Comparison of ENCODE assay signal across 31 cellular contexts in the genomic region with DNA sequence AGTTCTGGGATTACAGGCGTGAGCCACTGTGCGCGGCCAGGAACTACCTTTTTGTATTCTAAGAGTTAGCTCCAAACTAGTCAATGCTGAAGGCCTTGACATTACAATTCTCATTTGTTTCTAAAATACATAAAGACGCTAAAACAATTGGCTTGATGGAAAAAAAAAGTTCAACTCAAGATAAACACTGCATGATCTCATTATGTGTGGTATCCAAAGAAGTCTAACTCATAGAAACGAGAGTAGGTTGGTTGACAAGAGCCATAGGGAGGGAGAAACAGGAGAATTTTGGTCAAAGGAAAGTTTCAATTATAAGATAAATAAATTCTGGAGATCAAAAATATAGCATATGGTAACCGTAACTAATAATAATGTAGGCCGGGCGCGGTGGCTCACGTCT. TPM values are rescaled to one million over a fixed set of nuclear protein-coding genes. Genes with fewer than 3 reads are reported as not detected.
DNase-seq lines count a peak whose midpoint lies in the region; ATAC-seq and TF ChIP-seq lines count a peak whose summit lies in the region.
"Had no signal": no experiment of that assay in that cellular context is flagged by ENCODE, and none has a peak within 500 bp of the region (broad histone marks: within the 10 kb centered on the region; RNA-seq: fewer than 3 reads in every experiment).

No MANE protein-coding gene starts in this region.

- H3K4me3 ChIP-seq in IMR-90 (ENCODE audit: insufficient read depth, low read depth, low read length): no peak overlapping the region
- H3K4me3 ChIP-seq: A549; BLaER1; BLaER1 treated with 17β-estradiol and CSF1 and Interleukin-3, amounts not matched to agents 10 nM and 100 nM had no signal

- H3K4me1 ChIP-seq in IMR-90 (ENCODE audit: control insufficient read depth, insufficient read depth, low read length): no peaks in the 10 kb centered on the region
- H3K4me1 ChIP-seq: BE2C; BLaER1; BLaER1 treated with 17β-estradiol and CSF1 and Interleukin-3, amounts not matched to agents 10 nM and 100 nM had no signal

- no peak overlapping the region for H4K5ac ChIP-seq in IMR-90 (ENCODE audit: low read depth, low read length)

- DNase-seq in IMR-90: peak; percentile 52
- peak; percentile 24 for DNase-seq in fibroblast of peridontal ligament (ENCODE audit: extremely low read depth)
- peak; percentile 43 for DNase-seq in mesenteric fat pad (ENCODE audit: low spot score)
- no peak for DNase-seq in foreskin melanocyte
- no peak for DNase-seq in NCI-H146 (lab: John Stamatoyannopoulos, UW)
- DNase-seq: 8988T; ACHN; AML-193; BE2C; C1 segment of cervical spinal cord; Caco-2; Calu3; CD4-positive, alpha-beta memory T cell; CD4-positive, alpha-beta T cell; CD4-positive, CD25-positive, alpha-beta regulatory T cell; CD8-positive, alpha-beta memory T cell; CD8-positive, alpha-beta T cell; COR-L47; DMS 273 treated with DMSO at 0.1 percent for 48 hours; DMS153; DMS53; DMS79; DMS79 treated with DMSO at 0.1 percent for 48 hours; DND-41; EL had no signal

- intact Hi-C loops in IMR-90 (cut with micrococcal nuclease): no loop called here

- dilution Hi-C loops in IMR-90 (cut with HindIII; ENCODE audit: low sequenced_read_pairs, unreplicated experiment): no loop called here

- CTCF ChIA-PET in IMR-90 (lab: Yijun Ruan, JAX): no interaction called here

- ATAC-seq in IMR-90 (ENCODE audit: low read depth) (peak; percentile 62; the same call in 1 of the 2 replicates), GM21528 (IDR thresholded peaks at IDR 0.05; ENCODE audit: low FRiP score, unreplicated experiment) (no peak)
- ATAC-seq: A549; CD8-positive, alpha-beta T cell had no signal

- no peaks in the 10 kb centered on the region for H3K36me3 ChIP-seq in IMR-90 (ENCODE audit: control insufficient read depth, insufficient read depth, low read length)
- H3K36me3 ChIP-seq: BE2C; BLaER1; BLaER1 treated with 17β-estradiol and CSF1 and Interleukin-3, amounts not matched to agents 10 nM and 100 nM had no signal

- no peak overlapping the region for H3K27ac ChIP-seq in IMR-90 (ENCODE audit: insufficient read depth, low read length)
- H3K27ac ChIP-seq: 22Rv1; A549; BLaER1; BLaER1 treated with 17β-estradiol and CSF1 and Interleukin-3, amounts not matched to agents 10 nM and 100 nM; C4-2B had no signal

- no peak overlapping the region for H3K23ac ChIP-seq in IMR-90 (ENCODE audit: low read depth, low read length)

- H3K14ac ChIP-seq in IMR-90 (replicated peaks; ENCODE audit: low read depth, low read length): no peak overlapping the region

- H3K9ac ChIP-seq in IMR-90 (ENCODE audit: low read depth, low read length): no peak overlapping the region
- H3K9ac ChIP-seq: BLaER1; BLaER1 treated with 17β-estradiol and CSF1 and Interleukin-3, amounts not matched to agents 10 nM and 100 nM had no signal

- H2BK20ac ChIP-seq in IMR-90 (ENCODE audit: low read depth, low read length): no peak overlapping the region

- POLR2A ChIA-PET in IMR-90 (lab: Charles Lee; ENCODE audit: unreplicated experiment): no interaction called here

- no peak overlapping the region for H2AK5ac ChIP-seq in IMR-90 (ENCODE audit: low read depth, low read length)

- H2AFZ ChIP-seq in IMR-90 (replicated peaks; ENCODE audit: low read length, poor library complexity): no peak overlapping the region

- H3K27me3 ChIP-seq in IMR-90 (ENCODE audit: control insufficient read depth, insufficient read depth, low read length): no peaks in the 10 kb centered on the region
- H3K27me3 ChIP-seq: BE2C; BLaER1; BLaER1 treated with 17β-estradiol and CSF1 and Interleukin-3, amounts not matched to agents 10 nM and 100 nM had no signal

- no peak overlapping the region for H2BK120ac ChIP-seq in IMR-90 (ENCODE audit: low read depth, low read length)

- no peak overlapping the region for H3K4me2 ChIP-seq in IMR-90 (ENCODE audit: low read depth, low read length)
- H3K4me2 ChIP-seq: A549; BLaER1; BLaER1 treated with 17β-estradiol and CSF1 and Interleukin-3, amounts not matched to agents 10 nM and 100 nM had no signal

- BruUV-seq in IMR-90 (replicated peaks; lab: Mats Ljungman, UMichigan): no TSS peak

- no peak for TF ChIP-seq CTCF in IMR-90 (conservative IDR thresholded peaks at IDR 0.05; ENCODE audit: low read depth, low read length)

- no peak for TF ChIP-seq POLR2A in IMR-90 (IDR thresholded peaks at IDR 0.05; ENCODE audit: low read depth, low read length)

- H3K9me1 ChIP-seq in IMR-90 (ENCODE audit: insufficient read depth, low read length): no peaks in the 10 kb centered on the region

- no peak overlapping the region for H2AK9ac ChIP-seq in IMR-90 (replicated peaks; ENCODE audit: low read depth, low read length, poor library complexity)

- no peak overlapping the region for H2BK5ac ChIP-seq in IMR-90 (ENCODE audit: low read depth, low read length, poor library complexity, severe bottlenecking)

- H3K9me3 ChIP-seq in IMR-90 (ENCODE audit: control insufficient read depth, insufficient read depth, low read length): no peaks in the 10 kb centered on the region
- H3K9me3 ChIP-seq: A549, BE2C, Caco-2 had no signal

- no peak overlapping the region for H4K91ac ChIP-seq in IMR-90 (ENCODE audit: insufficient read depth, low read depth, low read length)

- WGBS in IMR-90 (ENCODE audit: extremely low coverage in 2 of 2, insufficient read length in 1 of 2), 2 experiments: no CpG with 5 or more reads among the region's 10 CpGs

- H3K56ac ChIP-seq in IMR-90 (ENCODE audit: extremely low read depth, insufficient read depth, low read length): no peak overlapping the region

- TF ChIP-seq RAD21 in IMR-90 (IDR thresholded peaks at IDR 0.05; ENCODE audit: low read length): no peak

- H4K8ac ChIP-seq in IMR-90 (ENCODE audit: low read depth in 2 of 2, low read length in 2 of 2): no peak overlapping the region

- no peak overlapping the region for H3K18ac ChIP-seq in IMR-90 (ENCODE audit: low read depth, low read length)

- in situ Hi-C loops in IMR-90 (cut with MboI; ENCODE audit: low sequenced_read_pairs): no loop called here

- H3K4ac ChIP-seq in IMR-90 (ENCODE audit: low read depth, low read length): no peak overlapping the region

- no peaks in the 10 kb centered on the region for H4K20me1 ChIP-seq in IMR-90 (ENCODE audit: insufficient read depth, low read length)
- H4K20me1 ChIP-seq: BLaER1; BLaER1 treated with 17β-estradiol and CSF1 and Interleukin-3, amounts not matched to agents 10 nM and 100 nM had no signal

- no peak overlapping the region for H2BK15ac ChIP-seq in IMR-90 (ENCODE audit: low read depth, low read length)

- no peaks in the 10 kb centered on the region for H3K79me1 ChIP-seq in IMR-90 (ENCODE audit: low read depth in 1 of 2, low read length in 2 of 2)

TF ChIP-seq in IMR-90, 13 proteins besides CTCF, POLR2A, EP300 and RAD21:
- TF ChIP-seq CEBPB (IDR thresholded peaks at IDR 0.05; ENCODE audit: low read depth, low read length): no peak
- no peak for TF ChIP-seq USF2 (IDR thresholded peaks at IDR 0.05; ENCODE audit: low read depth, low read length)
- no peak for TF ChIP-seq MAFK (IDR thresholded peaks at IDR 0.05; ENCODE audit: low read depth, low read length)
- TF ChIP-seq SMC3 (IDR thresholded peaks at IDR 0.05; ENCODE audit: low read depth, low read length): no peak
- no peak for TF ChIP-seq ELK1 (IDR thresholded peaks at IDR 0.05; ENCODE audit: borderline replicate concordance, low read depth, low read length)
- no peak for TF ChIP-seq MXI1 (IDR thresholded peaks at IDR 0.05; ENCODE audit: borderline replicate concordance, low read depth, low read length)

RNA-seq across cellular contexts. Expression of gene RNF34, which starts 20.0 kb away (rescaled TPM):
- 69.4 and 69.5 TPM in 2 replicates for total RNA-seq in IMR-90 (2012; rRNA removed)
- 33.2 and 39.4 TPM in 2 replicates for polyA plus RNA-seq in IMR-90 (2012; rRNA removed)
- polyA plus RNA-seq in IMR-90 (2012; cell fraction: cytosol; rRNA removed): 19.0 and 26.8 TPM in 2 replicates
- 34.9 and 48.9 TPM in 2 replicates for polyA plus RNA-seq in IMR-90 (2012; cell fraction: nucleus; rRNA removed; ENCODE audit: low replicate concordance)
- total RNA-seq in mesenteric fat pad: 26.3 TPM

RNA-seq across cellular contexts. Expression of gene ANAPC5, which starts 27.7 kb away (rescaled TPM):
- total RNA-seq in IMR-90 (2012; rRNA removed): 174 and 211 TPM in 2 replicates
- 156 and 157 TPM in 2 replicates for polyA plus RNA-seq in IMR-90 (2012; rRNA removed)
- polyA plus RNA-seq in IMR-90 (2012; cell fraction: cytosol; rRNA removed): 79.4 and 84.8 TPM in 2 replicates
- polyA plus RNA-seq in IMR-90 (2012; cell fraction: nucleus; rRNA removed; ENCODE audit: low replicate concordance): 288 and 476 TPM in 2 replicates
- total RNA-seq in mesenteric fat pad: 80.9 TPM

Comparison
In these comparisons a context has a peak if more than half of its experiments do, and no peak if none do; other contexts are left out.
1. DNase-seq: peak in IMR-90 (single experiment), fibroblast of peridontal ligament (single experiment) and mesenteric fat pad (single experiment); none in foreskin melanocyte (single experiment) and NCI-H146 (single experiment).